ENCODE assay signal across 7 cellular contexts in genomic region chr3:48465531-48466378, GRCh38. TPM values are rescaled to one million over a fixed set of nuclear protein-coding genes. Genes with fewer than 3 reads are reported as not detected.
A peak's percentile ranks its signal among the peaks of the same experiment; 100 is the strongest.
DNase-seq lines count a peak whose midpoint lies in the region; ATAC-seq, FAIRE-seq and TF ChIP-seq lines count a peak whose summit lies in the region.

No MANE protein-coding gene starts in this region.

- FAIRE-seq in bronchial epithelial cell (lab: Jason Lieb, UNC) = peak; percentile 99

- H3K9me3 ChIP-seq in WERI-Rb-1 (ENCODE audit: severe bottlenecking) = no peaks in the 10 kb centered on the region
- H3K9me3 ChIP-seq in skeletal muscle tissue (ENCODE audit: control insufficient read depth in 3 of 3, low read length in 3 of 3) = no peaks in the 10 kb centered on the region

- peak overlapping the region; percentile 96 for H3K27ac ChIP-seq in WERI-Rb-1
- H3K27ac ChIP-seq in skeletal muscle tissue (ENCODE audit: low read depth, low read length) = peak overlapping the region; percentile 100

- peak; percentile 82 for DNase-seq in NCI-H2029 treated with DMSO at 0.1 percent for 48 hours (lab: John Stamatoyannopoulos, UW)
- DNase-seq in WERI-Rb-1 = peak; percentile 98
- peak; percentile 99 for DNase-seq in bronchial epithelial cell (ENCODE audit: low read depth)
- DNase-seq in iPS-NIHi11 (ENCODE audit: low spot score) = peak; percentile 96

- H3K9ac ChIP-seq in skeletal muscle tissue (ENCODE audit: low read depth in 1 of 3, low read length in 3 of 3) = peak overlapping the region; percentile 91 to 98 (median 92)

- peaks cover 52 to 60% (median 59%) of the 10 kb centered on the region in 3 donors for H3K4me1 ChIP-seq in skeletal muscle tissue (ENCODE audit: control insufficient read depth in 3 of 3, insufficient read depth in 3 of 3, low read length in 3 of 3)

- H3K4me3 ChIP-seq in WERI-Rb-1 (ENCODE audit: low read depth, low read length) = peak overlapping the region; percentile 57
- H3K4me3 ChIP-seq in bronchial epithelial cell (ENCODE audit: low read depth, low read length) = peak overlapping the region; percentile 30
- H3K4me3 ChIP-seq in skeletal muscle tissue (ENCODE audit: low read length in 3 of 3) = peak overlapping the region; percentile 84 to 90 (median 88)

- TF ChIP-seq CTCF in WERI-Rb-1 (IDR thresholded peaks at IDR 0.05; ENCODE audit: low read depth, low read length) = peak; percentile 90
- peak; percentile 71 for TF ChIP-seq CTCF in bronchial epithelial cell (IDR thresholded peaks at IDR 0.05; ENCODE audit: insufficient read depth, low read length, severe bottlenecking)

- no peaks in the 10 kb centered on the region for H3K27me3 ChIP-seq in WERI-Rb-1 (ENCODE audit: insufficient read depth, low read depth, severe bottlenecking)
- H3K27me3 ChIP-seq in bronchial epithelial cell (ENCODE audit: control insufficient read depth, insufficient read depth, low read length) = no peaks in the 10 kb centered on the region
- no peaks in the 10 kb centered on the region for H3K27me3 ChIP-seq in skeletal muscle tissue (ENCODE audit: control insufficient read depth in 3 of 3, insufficient read depth in 3 of 3, low read length in 3 of 3)

- peaks cover 26% of the 10 kb centered on the region for H3K36me3 ChIP-seq in WERI-Rb-1
- peaks cover 23% of the 10 kb centered on the region for H3K36me3 ChIP-seq in bronchial epithelial cell (ENCODE audit: control insufficient read depth, insufficient read depth, low read length)
- H3K36me3 ChIP-seq in skeletal muscle tissue (ENCODE audit: control insufficient read depth in 3 of 3, insufficient read depth in 3 of 3, low read length in 3 of 3) = peaks cover 24 to 34% (median 30%) of the 10 kb centered on the region in 3 donors

- ATAC-seq in GM18502 (IDR thresholded peaks at IDR 0.05; ENCODE audit: poor library complexity, unreplicated experiment) (peak; percentile 81), HG02885 (IDR thresholded peaks at IDR 0.05; ENCODE audit: poor library complexity, unreplicated experiment) (peak; percentile 85)

RNA-seq across cellular contexts. Expression of gene ATRIP, which starts 19.2 kb away (rescaled TPM):
- total RNA-seq in bronchial epithelial cell (4.1 and 5.5 TPM in 2 replicates), skeletal muscle tissue (4.7 TPM)

RNA-seq across cellular contexts. Expression of gene TMA7, which starts 25.7 kb away (rescaled TPM):
- total RNA-seq in bronchial epithelial cell (190 and 360 TPM in 2 replicates), skeletal muscle tissue (157 TPM)

RNA-seq across cellular contexts. Expression of gene CCDC51, which starts 25.8 kb away (rescaled TPM):
- total RNA-seq in bronchial epithelial cell (48.4 and 55.3 TPM in 2 replicates), skeletal muscle tissue (9.9 TPM)

RNA-seq across cellular contexts. Expression of gene PLXNB1, which starts 35.9 kb away (rescaled TPM):
- total RNA-seq in bronchial epithelial cell (63.7 and 90.4 TPM in 2 replicates), skeletal muscle tissue (11.5 TPM)

RNA-seq across cellular contexts. Expression of gene SHISA5, which starts 38.2 kb away (rescaled TPM):
- total RNA-seq in bronchial epithelial cell (87.1 and 131 TPM in 2 replicates), skeletal muscle tissue (32.4 TPM)

Comparison
In these comparisons a context has a peak if more than half of its experiments do, and no peak if none do; other contexts are left out.
1. Peak in every context shown above with its lines: DNase-seq, ATAC-seq, H3K4me3 ChIP-seq and H3K27ac ChIP-seq.
2. H3K4me3 ChIP-seq: peak in every context shown above with its lines; median percentile 88 in skeletal muscle tissue; 57 in WERI-Rb-1; 30 in bronchial epithelial cell.